Comparison of ENCODE assay signal across 8 cellular contexts in genomic region chr3:32733631-32734229, GRCh38. TPM values are rescaled to one million over a fixed set of nuclear protein-coding genes. Genes with fewer than 3 reads are reported as not detected.
DNase-seq lines count a peak whose midpoint lies in the region; ATAC-seq and TF ChIP-seq lines count a peak whose summit lies in the region.

No MANE protein-coding gene starts in this region.

- CTCF ChIA-PET in OCI-LY7 (lab: Charles Lee; ENCODE audit: unreplicated experiment), result no interaction called here

- no peak overlapping the region for H3K4me3 ChIP-seq in GM23338
- H3K4me3 ChIP-seq in OCI-LY7 (ENCODE audit: low read depth, low read length, poor library complexity, severe bottlenecking), result no peak overlapping the region

- H3K27me3 Mint-ChIP-seq in GM23338 (ENCODE audit: insufficient read depth, low read depth, poor library complexity) (no peaks in the 10 kb centered on the region), neural crest cell (ENCODE audit: low read depth) (no peaks in the 10 kb centered on the region)
- H3K27me3 Mint-ChIP-seq in effector memory CD8-positive, alpha-beta T cell, result no peaks in the 10 kb centered on the region

- H3K36me3 ChIP-seq in GM23338 (ENCODE audit: insufficient read depth) (no peaks in the 10 kb centered on the region), OCI-LY7 (ENCODE audit: insufficient read depth, low read length) (peaks cover 74% of the 10 kb centered on the region)

- H3F3A ChIP-seq in GM23338 (replicated peaks; ENCODE audit: low read depth), result peaks cover 8% of the 10 kb centered on the region

- peaks cover 14% of the 10 kb centered on the region for H3K4me1 Mint-ChIP-seq in GM23338
- H3K4me1 Mint-ChIP-seq in effector memory CD8-positive, alpha-beta T cell (ENCODE audit: low read depth in 2 of 2), result no peaks in the 10 kb centered on the region
- no peaks in the 10 kb centered on the region for H3K4me1 Mint-ChIP-seq in neural crest cell

- H3K9me3 Mint-ChIP-seq in GM23338 (no peaks in the 10 kb centered on the region), neural crest cell (no peaks in the 10 kb centered on the region)
- no peaks in the 10 kb centered on the region for H3K9me3 Mint-ChIP-seq in effector memory CD8-positive, alpha-beta T cell

- TF ChIP-seq CTCF in GM23338 (conservative IDR thresholded peaks at IDR 0.05; ENCODE audit: low read depth in 2 of 2), result peak; percentile 69 to 74
- peak; percentile 82 for TF ChIP-seq CTCF in OCI-LY7 (conservative IDR thresholded peaks at IDR 0.05; ENCODE audit: low read length)
- peak; percentile 83 for TF ChIP-seq CTCF in neural crest cell (conservative IDR thresholded peaks at IDR 0.05)

- H3K4me2 ChIP-seq in GM23338 (no peak overlapping the region), OCI-LY7 (ENCODE audit: low read length) (no peak overlapping the region)

- ATAC-seq in GM23338, result peak; percentile 33; the same call in 2 of the 3 replicates
- peak; percentile 32 for ATAC-seq in effector memory CD8-positive, alpha-beta T cell (replicated peaks)
- no peak for ATAC-seq in GM18907 (IDR thresholded peaks at IDR 0.05; ENCODE audit: unreplicated experiment)
- no peak for ATAC-seq in HG03460 (IDR thresholded peaks at IDR 0.05; ENCODE audit: unreplicated experiment)

- H3K9me3 ChIP-seq in OCI-LY7 (ENCODE audit: low read length), result no peaks in the 10 kb centered on the region

- H3K4me1 ChIP-seq in GM23338 (ENCODE audit: insufficient read depth) (peaks cover 15% of the 10 kb centered on the region), OCI-LY7 (ENCODE audit: insufficient read depth, low read length, poor library complexity, severe bottlenecking) (no peaks in the 10 kb centered on the region)

- no peak overlapping the region for H3K27ac Mint-ChIP-seq in GM23338
- H3K27ac Mint-ChIP-seq in effector memory CD8-positive, alpha-beta T cell, result no peak overlapping the region
- no peak overlapping the region for H3K27ac Mint-ChIP-seq in neural crest cell (ENCODE audit: unreplicated experiment)

- H3K79me2 ChIP-seq in GM23338 (replicated peaks; ENCODE audit: insufficient read depth) (peaks cover 10% of the 10 kb centered on the region), OCI-LY7 (ENCODE audit: insufficient read depth, low read depth, low read length) (no peaks in the 10 kb centered on the region)

- BruUV-seq in OCI-LY7 (replicated peaks; lab: Mats Ljungman, UMichigan), result no TSS peak

- H3K4me3 Mint-ChIP-seq in GM23338 (no peak overlapping the region), neural crest cell (no peak overlapping the region)
- no peak overlapping the region for H3K4me3 Mint-ChIP-seq in effector memory CD8-positive, alpha-beta T cell

- intact Hi-C loops in OCI-LY7 (cut with micrococcal nuclease; ENCODE audit: unreplicated experiment), result loop anchor here (1.0 to 10.0 kb wide), 3 partner anchors 48 to 341 kb away; no protein-coding TSS in a partner anchor

- POLR2A ChIA-PET in OCI-LY7 (lab: Charles Lee), result no interaction called here

- DNase-seq in Ammon's horn (ENCODE audit: low spot score) (peak; percentile 27), GM23338 (ENCODE audit: low spot score) (peak; percentile 35), OCI-LY7 (ENCODE audit: low spot score) (peak; percentile 44), neural crest cell (ENCODE audit: low read depth, low spot score) (no peak), T1000 (lab: John Stamatoyannopoulos, UW) (no peak)
- DNase-seq in effector memory CD8-positive, alpha-beta T cell, result no peak

- H3K9me2 ChIP-seq in GM23338 (ENCODE audit: insufficient read depth) (no peaks in the 10 kb centered on the region), OCI-LY7 (ENCODE audit: insufficient read depth, low read length) (no peaks in the 10 kb centered on the region)

- H4K20me1 ChIP-seq in GM23338 (replicated peaks; ENCODE audit: insufficient read depth) (0 out of 2 replicates have a peak, but pooled peaks cover 4% of the 10 kb centered on the region), OCI-LY7 (ENCODE audit: insufficient read depth, low read length) (no peaks in the 10 kb centered on the region)

- H3K27ac ChIP-seq in GM23338 (ENCODE audit: low read depth) (peak overlapping the region; percentile 62), OCI-LY7 (ENCODE audit: low read depth, low read length, poor library complexity, severe bottlenecking) (no peak overlapping the region)

- H3K27me3 ChIP-seq in GM23338 (ENCODE audit: insufficient read depth), result no peaks in the 10 kb centered on the region

- H3K36me3 Mint-ChIP-seq in GM23338 (ENCODE audit: low read depth), result peaks cover 57% of the 10 kb centered on the region
- H3K36me3 Mint-ChIP-seq in effector memory CD8-positive, alpha-beta T cell (ENCODE audit: insufficient read depth), result peaks cover 40% of the 10 kb centered on the region
- peaks cover 15% of the 10 kb centered on the region for H3K36me3 Mint-ChIP-seq in neural crest cell (ENCODE audit: low read depth)

- H2AFZ ChIP-seq in GM23338 (no peak overlapping the region), OCI-LY7 (ENCODE audit: low read length) (no peak overlapping the region)

TF ChIP-seq in GM23338, 12 proteins besides CTCF, POLR2A, EP300 and RAD21 (continues in another document):
- TF ChIP-seq NANOG (IDR thresholded peaks at IDR 0.05; ENCODE audit: borderline replicate concordance), result no peak
- no peak for TF ChIP-seq EZH2phosphoT487 (IDR thresholded peaks at IDR 0.05; ENCODE audit: unreplicated experiment)
- no peak for TF ChIP-seq EZH2 (IDR thresholded peaks at IDR 0.05; ENCODE audit: low read depth, unreplicated experiment)
- TF ChIP-seq JUNB (IDR thresholded peaks at IDR 0.05; ENCODE audit: unreplicated experiment), result no peak
- no peak for TF ChIP-seq CREB1 (CRISPR knock-in tag; IDR thresholded peaks at IDR 0.05; ENCODE audit: low read depth)
- no peak for TF ChIP-seq ETS1 (IDR thresholded peaks at IDR 0.05)
- TF ChIP-seq ZNF114 (CRISPR knock-in tag; IDR thresholded peaks at IDR 0.05), result no peak
- no peak for TF ChIP-seq REST (IDR thresholded peaks at IDR 0.05; ENCODE audit: unreplicated experiment)
- TF ChIP-seq STAT1 (IDR thresholded peaks at IDR 0.05; ENCODE audit: unreplicated experiment), result no peak

RNA-seq across cellular contexts. Expression of gene CNOT10, which starts 48.7 kb away (rescaled TPM):
- 46.9 and 58.1 TPM in 2 replicates for total RNA-seq in GM23338 (2014; rRNA removed; shearing (Covaris generic))
- polyA plus RNA-seq in GM23338 (2016; fragmentation: Nextera tagmentation; extraction: Ambion mirVana), result 24.2 and 27.2 TPM in 2 replicates
- 50.2 and 56.1 TPM in 2 replicates for total RNA-seq in OCI-LY7 (2014; rRNA removed; shearing (Covaris generic))
- 60.3 and 67.6 TPM in 2 replicates for total RNA-seq in OCI-LY7 (2022)
- 51.7 and 53.6 TPM in 2 replicates for total RNA-seq in neural crest cell

Comparison
In these comparisons a context has a peak if more than half of its experiments do, and no peak if none do; other contexts are left out.
1. DNase-seq: peak in Ammon's horn (single experiment), GM23338 (single experiment) and OCI-LY7 (single experiment); none in effector memory CD8-positive, alpha-beta T cell (0 of 3), neural crest cell (single experiment) and T1000 (single experiment).
2. ATAC-seq: peak in GM23338 (single experiment) and effector memory CD8-positive, alpha-beta T cell (single experiment); none in GM18907 (single experiment) and HG03460 (single experiment).
3. Peak in every context shown above with its lines, with median percentiles within 50 percentile points of each other: CTCF ChIP-seq.